Comparison of ENCODE assay signal across 23 cellular contexts in the genomic region with DNA sequence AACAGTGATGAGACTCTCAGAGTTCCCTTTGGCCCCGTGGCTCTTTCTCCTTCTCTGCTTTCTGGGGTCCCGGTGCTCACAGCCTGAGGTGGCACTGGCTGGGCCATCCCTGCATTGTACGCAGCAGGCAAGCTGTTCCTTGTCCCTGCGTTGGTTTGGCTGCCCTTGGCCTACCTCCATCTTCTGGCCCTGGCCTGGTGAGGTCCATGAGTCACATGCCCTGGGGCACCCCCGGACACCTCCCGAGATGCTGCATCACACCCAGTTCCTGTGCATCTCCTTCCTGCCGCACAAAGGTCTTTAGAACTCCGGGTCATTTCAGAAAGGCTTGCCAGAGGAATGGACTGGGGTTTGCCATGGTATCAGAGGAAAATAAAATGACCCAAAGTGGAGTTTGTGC. TPM values are rescaled to one million over a fixed set of nuclear protein-coding genes. Genes with fewer than 3 reads are reported as not detected.
DNase-seq lines count a peak whose midpoint lies in the region; ATAC-seq, FAIRE-seq and TF ChIP-seq lines count a peak whose summit lies in the region.
"Had no signal": no experiment of that assay in that cellular context is flagged by ENCODE, and none has a peak within 500 bp of the region (broad histone marks: within the 10 kb centered on the region; RNA-seq: fewer than 3 reads in every experiment).

No MANE protein-coding gene starts in this region.

- TF ChIP-seq CTCF in HCT116 (IDR thresholded peaks at IDR 0.05 in 2 of 3, conservative IDR thresholded peaks at IDR 0.05 in 1 of 3; ENCODE audit: borderline replicate concordance in 1 of 3, insufficient read depth in 1 of 3, low read depth in 2 of 3, low read length in 2 of 3): no peak
- no peak for TF ChIP-seq CTCF in RWPE2 (IDR thresholded peaks at IDR 0.05; ENCODE audit: poor library complexity, severe bottlenecking)
- TF ChIP-seq CTCF in kidney (IDR thresholded peaks at IDR 0.05; ENCODE audit: borderline replicate concordance, extremely low read depth, insufficient read depth): no peak

- no peak for TF ChIP-seq POLR2A in HCT116 (IDR thresholded peaks at IDR 0.05; ENCODE audit: borderline replicate concordance, extremely low read depth, insufficient read depth, insufficient read length)

- RAD21 ChIA-PET in HCT116 (lab: Charles Lee; ENCODE audit: low non-redundant PET in 1 of 2, low total read pairs in 2 of 2, uncharacterized antibody in 2 of 2, unreplicated experiment in 2 of 2): no interaction called here

- 0 out of 2 replicates have a peak, but pooled peaks have one; percentile 46 for ATAC-seq in HCT116
- peak; percentile 89 for ATAC-seq in RWPE2 (ENCODE audit: low read depth)
- no peak for ATAC-seq in HG03139 (IDR thresholded peaks at IDR 0.05; ENCODE audit: unreplicated experiment)
- no peak for ATAC-seq in HG03378 (IDR thresholded peaks at IDR 0.05; ENCODE audit: unreplicated experiment)
- ATAC-seq: naive thymus-derived CD4-positive, alpha-beta T cell; sciatic nerve; stimulated activated effector memory CD8-positive, alpha-beta T cell treated with anti-CD3 and anti-CD28 coated beads, Interleukin-12 subunit alpha, Interleukin-12 subunit beta, amount 100 ng/mL, for 72 hours had no signal

- no peaks in the 10 kb centered on the region for H3K79me2 ChIP-seq in HCT116 (ENCODE audit: insufficient read depth, low read length)

- FAIRE-seq in kidney (lab: Jason Lieb, UNC): no peak

- H4K20me1 ChIP-seq in HCT116 (ENCODE audit: insufficient read depth): no peaks in the 10 kb centered on the region

- CTCF ChIA-PET in HCT116 (lab: Charles Lee): no interaction called here

- no peak overlapping the region for H3K27ac ChIP-seq in HCT116 (ENCODE audit: low read depth, low read length)
- H3K27ac ChIP-seq in RWPE2 (ENCODE audit: poor library complexity, severe bottlenecking): no peak overlapping the region
- H3K27ac ChIP-seq in kidney (ENCODE audit: low read depth in 2 of 2, low read length in 2 of 2): no peak overlapping the region
- H3K27ac ChIP-seq in substantia nigra (ENCODE audit: low read depth, low read length, poor library complexity, severe bottlenecking): no peak overlapping the region
- H3K27ac ChIP-seq: esophagus muscularis mucosa, SJCRH30, thoracic aorta had no signal

- H2AFZ ChIP-seq in HCT116 (ENCODE audit: low read depth, low read length, poor library complexity, severe bottlenecking): no peak overlapping the region

- H3K9ac ChIP-seq in HCT116 (ENCODE audit: low read length): no peak overlapping the region
- no peak overlapping the region for H3K9ac ChIP-seq in kidney (ENCODE audit: low read length in 2 of 2)

- H3K4me3 ChIP-seq in HCT116 (replicated peaks in 1 of 2; ENCODE audit: low read depth in 1 of 2, low read length in 2 of 2): no peak overlapping the region
- no peak overlapping the region for H3K4me3 ChIP-seq in RWPE2 (ENCODE audit: severe bottlenecking)
- no peak overlapping the region for H3K4me3 ChIP-seq in kidney (ENCODE audit: low read length in 2 of 2)
- H3K4me3 ChIP-seq: esophagus muscularis mucosa, SJCRH30, thoracic aorta had no signal

- H3K9me3 ChIP-seq in HCT116 (ENCODE audit: control insufficient read depth in 1 of 2, insufficient read depth in 1 of 2, low read depth in 1 of 2, low read length in 2 of 2) (no peaks in the 10 kb centered on the region), RWPE2 (ENCODE audit: severe bottlenecking) (no peaks in the 10 kb centered on the region), kidney (ENCODE audit: control insufficient read depth in 1 of 2, low read length in 2 of 2) (no peaks in the 10 kb centered on the region)
- H3K9me3 ChIP-seq: esophagus muscularis mucosa, SJCRH30, thoracic aorta had no signal

- H3K27me3 ChIP-seq in HCT116 (ENCODE audit: insufficient read depth, low read length): no peaks in the 10 kb centered on the region
- no peaks in the 10 kb centered on the region for H3K27me3 ChIP-seq in RWPE2 (ENCODE audit: insufficient read depth, poor library complexity, severe bottlenecking)
- H3K27me3 ChIP-seq: esophagus muscularis mucosa, SJCRH30 had no signal

- H3K4me1 ChIP-seq in HCT116 (ENCODE audit: control insufficient read depth in 1 of 2, insufficient read depth in 2 of 2, low read length in 2 of 2) (peaks cover 0 to 8% of the 10 kb centered on the region in 2 experiments; a peak in 2 of 4 replicates), RWPE2 (ENCODE audit: insufficient read depth, poor library complexity, severe bottlenecking) (peaks cover 8% of the 10 kb centered on the region), kidney (ENCODE audit: control insufficient read depth in 1 of 2, insufficient read depth in 1 of 2, low read depth in 1 of 2, low read length in 2 of 2) (no peaks in the 10 kb centered on the region)
- H3K4me1 ChIP-seq: esophagus muscularis mucosa, SJCRH30 had no signal

- peak overlapping the region; percentile 25 for H3K4me2 ChIP-seq in HCT116 (ENCODE audit: low read length)

- DNase-seq in AG08395 (ENCODE audit: low spot score) (peak; percentile 10), HCT116 (ENCODE audit: low read depth, low spot score) (no peak), RWPE2 (ENCODE audit: low spot score) (no peak), kidney (peak; percentile 66), substantia nigra (lab: John Stamatoyannopoulos, UW) (no peak)
- no peak for DNase-seq in stimulated activated CD4-positive, alpha-beta T cell treated with anti-CD3 and anti-CD28 coated beads, Interleukin-12 subunit alpha, Interleukin-12 subunit beta, amount 100 ng/mL, for 4 hours
- DNase-seq: activated naive CD4-positive, alpha-beta T cell; aorta; CD4-positive, alpha-beta T cell; DMS153; GOT3; mesenchymal stem cell; naive thymus-derived CD4-positive, alpha-beta T cell; NCI-H1436 treated with DMSO at 0.1 percent for 48 hours; NCI-H2171; SJCRH30 had no signal

- intact Hi-C loops in HCT116 (cut with micrococcal nuclease): no loop called here
- intact Hi-C loops in kidney (cut with DNase I): no loop called here

- TF ChIP-seq RAD21 in HCT116 (IDR thresholded peaks at IDR 0.05; ENCODE audit: low read depth): no peak

- POLR2A ChIA-PET in HCT116 (lab: Charles Lee): no interaction called here

- no TSS peak for BruUV-seq in HCT116 (replicated peaks; lab: Mats Ljungman, UMichigan)

- no peaks in the 10 kb centered on the region for H3K9me2 ChIP-seq in HCT116 (ENCODE audit: insufficient read depth)

- H3K36me3 ChIP-seq in HCT116 (ENCODE audit: control insufficient read depth in 1 of 2, insufficient read depth in 2 of 2, low read length in 2 of 2) (peaks cover 0 to 3% of the 10 kb centered on the region in 2 experiments; a peak in 1 of 4 replicates), RWPE2 (ENCODE audit: low read depth) (peaks cover 3% of the 10 kb centered on the region; the same call in 1 of the 2 replicates), kidney (ENCODE audit: control insufficient read depth in 1 of 2, insufficient read depth in 2 of 2, low read length in 2 of 2) (peaks cover 17 to 22% of the 10 kb centered on the region in 2 donors)
- H3K36me3 ChIP-seq: SJCRH30 had no signal

TF ChIP-seq in HCT116, 20 proteins besides CTCF, POLR2A, EP300 and RAD21:
- no peak for TF ChIP-seq FOSL1 (IDR thresholded peaks at IDR 0.05; ENCODE audit: low read depth)
- TF ChIP-seq YY1 (IDR thresholded peaks at IDR 0.05; ENCODE audit: extremely low read depth, insufficient replicate concordance, low read depth, low read length): no peak
- TF ChIP-seq ELF1 (IDR thresholded peaks at IDR 0.05; ENCODE audit: borderline replicate concordance, low read depth): no peak
- no peak for TF ChIP-seq ZNF274 (IDR thresholded peaks at IDR 0.05; ENCODE audit: low read depth, low read length)
- no peak for TF ChIP-seq CBX3 (IDR thresholded peaks at IDR 0.05; ENCODE audit: low read depth)
- no peak for TF ChIP-seq SRF (IDR thresholded peaks at IDR 0.05; ENCODE audit: low read depth)
- no peak for TF ChIP-seq SP1 (IDR thresholded peaks at IDR 0.05; ENCODE audit: low read depth)
- no peak for TF ChIP-seq EZH2phosphoT487 (IDR thresholded peaks at IDR 0.05; ENCODE audit: borderline replicate concordance)
- TF ChIP-seq EGR1 (IDR thresholded peaks at IDR 0.05; ENCODE audit: low read depth): no peak
- TF ChIP-seq, protein P1, sequence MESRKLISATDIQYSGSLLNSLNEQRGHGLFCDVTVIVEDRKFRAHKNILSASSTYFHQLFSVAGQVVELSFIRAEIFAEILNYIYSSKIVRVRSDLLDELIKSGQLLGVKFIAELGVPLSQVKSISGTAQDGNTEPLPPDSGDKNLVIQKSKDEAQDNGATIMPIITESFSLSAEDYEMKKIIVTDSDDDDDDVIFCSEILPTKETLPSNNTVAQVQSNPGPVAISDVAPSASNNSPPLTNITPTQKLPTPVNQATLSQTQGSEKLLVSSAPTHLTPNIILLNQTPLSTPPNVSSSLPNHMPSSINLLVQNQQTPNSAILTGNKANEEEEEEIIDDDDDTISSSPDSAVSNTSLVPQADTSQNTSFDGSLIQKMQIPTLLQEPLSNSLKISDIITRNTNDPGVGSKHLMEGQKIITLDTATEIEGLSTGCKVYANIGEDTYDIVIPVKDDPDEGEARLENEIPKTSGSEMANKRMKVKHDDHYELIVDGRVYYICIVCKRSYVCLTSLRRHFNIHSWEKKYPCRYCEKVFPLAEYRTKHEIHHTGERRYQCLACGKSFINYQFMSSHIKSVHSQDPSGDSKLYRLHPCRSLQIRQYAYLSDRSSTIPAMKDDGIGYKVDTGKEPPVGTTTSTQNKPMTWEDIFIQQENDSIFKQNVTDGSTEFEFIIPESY (IDR thresholded peaks at IDR 0.05; ENCODE audit: extremely low read depth, insufficient replicate concordance, low read length): no peak
- no peak for TF ChIP-seq ZFX (IDR thresholded peaks at IDR 0.05)
TF ChIP-seq in HCT116: peak in this region for 0.

RNA-seq across cellular contexts. Expression of a gene that starts 9.5 kb away (rescaled TPM):
- 1.9 TPM for total RNA-seq in HCT116 (2021; ENCODE audit: unreplicated experiment)
- 1.2 and 1.4 TPM in 2 replicates for polyA plus RNA-seq in HCT116 (2012)
- total RNA-seq in kidney: 1.1 TPM
- polyA plus RNA-seq in kidney (ENCODE audit: insufficient read depth, low read depth, low replicate concordance): 13.3 TPM
- total RNA-seq: SJCRH30, thoracic aorta had no signal

RNA-seq across cellular contexts. Expression of a gene that starts 22.5 kb away (rescaled TPM):
- total RNA-seq in HCT116 (2021; ENCODE audit: unreplicated experiment) (23.1 TPM), kidney (20.7 TPM)
- 19.0 and 26.1 TPM in 2 replicates for polyA plus RNA-seq in HCT116 (2012)
- polyA plus RNA-seq in kidney (ENCODE audit: insufficient read depth, low read depth, low replicate concordance): 50.2 TPM

RNA-seq across cellular contexts. Expression of a gene that starts 33.7 kb away (rescaled TPM):
- total RNA-seq in HCT116 (2021; ENCODE audit: unreplicated experiment) (19.7 TPM), kidney (28.5 TPM)
- polyA plus RNA-seq in HCT116 (2012): 28.8 and 33.5 TPM in 2 replicates
- polyA plus RNA-seq in kidney (ENCODE audit: insufficient read depth, low read depth, low replicate concordance): 20.6 TPM

RNA-seq across cellular contexts. Expression of a gene that starts 48.6 kb away (rescaled TPM):
- total RNA-seq in HCT116 (2021; ENCODE audit: unreplicated experiment): 2.2 TPM
- polyA plus RNA-seq in HCT116 (2012): 2.1 and 2.5 TPM in 2 replicates
- 64.7 TPM for total RNA-seq in kidney
- 125 TPM for polyA plus RNA-seq in kidney (ENCODE audit: insufficient read depth, low read depth, low replicate concordance)
- total RNA-seq: CD4-positive, alpha-beta T cell; SJCRH30; T-helper 1 cell treated with Interleukin-12 subunit alpha and Interleukin-12 subunit beta and Interleukin-4 antibody, amounts not matched to agents 30 ng/mL and 1 ng/mL, for 36 hours had no signal
- polyA plus RNA-seq: naive thymus-derived CD4-positive, alpha-beta T cell had no signal

RNA-seq across cellular contexts. Expression of a gene that starts 50.5 kb away (rescaled TPM):
- total RNA-seq in HCT116 (2021; ENCODE audit: unreplicated experiment): 0.79 TPM
- 0.19 and 0.34 TPM in 2 replicates for polyA plus RNA-seq in HCT116 (2012)
- total RNA-seq in kidney: 2.0 TPM
- not detected for polyA plus RNA-seq in kidney (ENCODE audit: insufficient read depth, low read depth, low replicate concordance)
- total RNA-seq: esophagus muscularis mucosa, SJCRH30, thoracic aorta had no signal
- polyA plus RNA-seq: aorta; naive thymus-derived CD4-positive, alpha-beta T cell had no signal

Comparison
In these comparisons a context has a peak if more than half of its experiments do, and no peak if none do; other contexts are left out.
1. DNase-seq: peak in AG08395 (single experiment) and kidney (single experiment); none in HCT116 (single experiment), RWPE2 (single experiment), substantia nigra (0 of 49) and stimulated activated CD4-positive, alpha-beta T cell treated with anti-CD3 and anti-CD28 coated beads, Interleukin-12 subunit alpha, Interleukin-12 subunit beta, amount 100 ng/mL, for 4 hours (single experiment).
2. ATAC-seq: peak in HCT116 (single experiment) and RWPE2 (single experiment); none in HG03139 (single experiment) and HG03378 (single experiment).